Comparison of ENCODE assay signal across 16 cellular contexts in genomic region chr10:132957981-132958885, GRCh38. TPM values are rescaled to one million over a fixed set of nuclear protein-coding genes. Genes with fewer than 3 reads are reported as not detected.
DNase-seq lines count a peak whose midpoint lies in the region; ATAC-seq and TF ChIP-seq lines count a peak whose summit lies in the region.
"Had no signal": no experiment of that assay in that cellular context is flagged by ENCODE, and none has a peak within 500 bp of the region (broad histone marks: within the 10 kb centered on the region; RNA-seq: fewer than 3 reads in every experiment).

No MANE protein-coding gene starts in this region.

- no peaks in the 10 kb centered on the region for H3K9me3 Mint-ChIP-seq in nephron progenitor cell

- TF ChIP-seq CTCF in body of pancreas (IDR thresholded peaks at IDR 0.05) (no peak), nephron progenitor cell (IDR thresholded peaks at IDR 0.05) (no peak), thyroid gland (IDR thresholded peaks at IDR 0.05) (no peak)

- ATAC-seq in body of pancreas (peak; percentile 7), GM21390 (IDR thresholded peaks at IDR 0.05; ENCODE audit: unreplicated experiment) (no peak)

- peak overlapping the region; percentile 32 for H3K27ac Mint-ChIP-seq in nephron progenitor cell

- peaks cover 39% of the 10 kb centered on the region for H3K4me1 Mint-ChIP-seq in nephron progenitor cell

- H3K4me3 Mint-ChIP-seq in nephron progenitor cell, result no peak overlapping the region

- peak; percentile 52 for DNase-seq in activated effector memory CD4-positive, alpha-beta T cell treated with anti-CD3 and anti-CD28 coated beads, Interleukin-2, amount 50 U/mL, for 16 hours
- DNase-seq in activated effector memory CD4-positive, alpha-beta T cell treated with Interleukin-2 at 50 U/mL for 16 hours, result no peak
- peak in 1 of 4 donors; percentile 9 for DNase-seq in body of pancreas
- DNase-seq in nephron progenitor cell, result no peak
- peak; percentile 70 to 86 for DNase-seq in thyroid gland
- no peak for DNase-seq in T-helper 2 cell
- DNase-seq in NCI-H69 (lab: John Stamatoyannopoulos, UW), result no peak
- DNase-seq: DMS79, HCEC 1CT, NCI-H1436, NCI-H2081 treated with DMSO at 0.1 percent for 48 hours, NCI-H226, NCI-H526, OCI-M1, RPMI8226 had no signal

- H3K4me3 ChIP-seq in body of pancreas (no peak overlapping the region), thyroid gland (replicated peaks in 1 of 3) (no peak overlapping the region)

- H3K27ac ChIP-seq in body of pancreas (no peak overlapping the region), thyroid gland (peak overlapping the region; percentile 38 to 80 (median 59))

- H3K27me3 Mint-ChIP-seq in nephron progenitor cell (ENCODE audit: low read depth, poor library complexity), result peaks cover 29% of the 10 kb centered on the region

- H3K36me3 Mint-ChIP-seq in nephron progenitor cell (ENCODE audit: low read depth), result no peaks in the 10 kb centered on the region

- H3K27me3 ChIP-seq in body of pancreas, result no peaks in the 10 kb centered on the region
- no peaks in the 10 kb centered on the region for H3K27me3 ChIP-seq in thyroid gland

- WGBS in body of pancreas, 2 donors, result 64 to 71% methylated on average over 11 to 31 of the region's 34 CpGs
- 62 to 68% methylated on average over 29 to 31 of the region's 34 CpGs for WGBS in thyroid gland, 2 donors

- intact Hi-C loops in body of pancreas (cut with DNase I) (no loop called here), thyroid gland (cut with DNase I) (no loop called here)

- no peaks in the 10 kb centered on the region for H3K36me3 ChIP-seq in body of pancreas (replicated peaks in 1 of 2; ENCODE audit: insufficient read depth in 1 of 2, low read depth in 2 of 2)
- H3K36me3 ChIP-seq in thyroid gland, result no peaks in the 10 kb centered on the region

- H3K9me3 ChIP-seq in body of pancreas, result no peaks in the 10 kb centered on the region
- H3K9me3 ChIP-seq in thyroid gland, result no peaks in the 10 kb centered on the region

- TF ChIP-seq POLR2A in body of pancreas (IDR thresholded peaks at IDR 0.05), result no peak
- TF ChIP-seq POLR2A in thyroid gland (IDR thresholded peaks at IDR 0.05), result peak in 1 of 2 donors; percentile 54

- peaks cover 22% of the 10 kb centered on the region for H3K4me1 ChIP-seq in body of pancreas
- H3K4me1 ChIP-seq in thyroid gland, result peaks cover 21 to 35% of the 10 kb centered on the region in 2 donors

RNA-seq across cellular contexts. Expression of gene CFAP46, which starts 15.9 kb away (rescaled TPM):
- total RNA-seq in body of pancreas, result under 1 TPM; 0.33 to 0.52 TPM
- 10 to 100 TPM in 1 of 4 donors, 1 to 10 TPM in 3; 3.6 to 12.7 (median 9.1) TPM for total RNA-seq in thyroid gland

Comparison
In these comparisons a context has a peak if more than half of its experiments do, and no peak if none do; other contexts are left out.
1. DNase-seq: peak in activated effector memory CD4-positive, alpha-beta T cell treated with anti-CD3 and anti-CD28 coated beads, Interleukin-2, amount 50 U/mL, for 16 hours (single experiment) and thyroid gland (2 of 2); none in activated effector memory CD4-positive, alpha-beta T cell treated with Interleukin-2 at 50 U/mL for 16 hours (single experiment), nephron progenitor cell (single experiment), T-helper 2 cell (0 of 5) and NCI-H69 (single experiment).
2. H3K27ac ChIP-seq: peak in thyroid gland (3 of 3); none in body of pancreas (0 of 4).